Comparison of ENCODE assay signal across 2 cellular contexts in the genomic region with DNA sequence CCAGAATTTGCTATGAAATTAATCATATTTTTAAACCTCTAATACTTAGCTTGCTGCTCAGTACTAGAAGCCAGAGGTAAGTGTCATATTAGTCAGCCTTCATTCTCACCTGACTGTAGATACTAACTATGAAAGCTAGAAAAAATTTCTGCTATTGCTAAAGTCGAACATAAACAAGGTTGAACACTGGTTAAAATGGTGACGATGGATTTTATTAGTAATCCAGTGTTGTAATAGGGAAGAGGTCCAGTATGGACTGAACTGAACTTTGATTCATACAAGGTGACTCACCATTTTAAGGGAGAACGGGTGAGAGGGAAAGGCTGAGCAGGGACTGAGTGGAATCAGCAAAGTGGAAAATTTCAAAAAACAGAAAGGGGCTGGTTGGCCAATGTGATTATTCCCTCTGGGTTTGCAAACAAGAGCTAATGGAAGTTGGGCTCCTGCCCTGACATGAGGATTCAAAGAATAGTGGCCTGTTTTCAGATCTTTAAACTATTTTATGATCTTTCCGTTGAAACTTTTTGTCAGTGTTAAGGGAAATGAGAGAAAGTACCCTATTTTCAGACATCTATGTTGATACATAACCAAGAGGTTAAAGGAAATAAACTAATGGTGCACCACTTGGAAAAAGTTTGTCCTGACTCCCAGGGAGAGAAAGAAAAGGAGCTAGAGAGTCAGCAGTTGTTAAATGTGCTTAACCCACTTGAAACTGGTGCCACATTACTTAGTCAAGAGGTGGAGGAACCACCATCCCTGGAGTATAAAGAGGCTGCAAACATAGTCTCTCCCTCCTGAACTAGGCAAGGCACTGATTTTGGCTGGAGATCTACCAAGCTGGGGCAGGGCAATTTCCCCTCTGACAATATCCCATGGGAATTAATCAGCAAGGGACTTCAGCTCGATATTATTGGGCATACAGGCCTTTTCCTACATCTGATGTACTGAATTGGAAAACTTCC.
TF ChIP-seq lines count a peak whose summit lies in the region.

No MANE protein-coding gene starts in this region.

TF ChIP-seq in IMR-90, 13 proteins besides CTCF, POLR2A, EP300 and RAD21:
- TF ChIP-seq RCOR1 (IDR thresholded peaks at IDR 0.05; ENCODE audit: insufficient replicate concordance, low read length) (no peak), BHLHE40 (IDR thresholded peaks at IDR 0.05; ENCODE audit: low read depth, low read length) (peak; percentile 86), ELK1 (IDR thresholded peaks at IDR 0.05; ENCODE audit: borderline replicate concordance, low read depth, low read length) (no peak), NFE2L2 (IDR thresholded peaks at IDR 0.05; ENCODE audit: low read depth, low read length) (peak; percentile 62; the same call in 1 of the 2 replicates), SMC3 (IDR thresholded peaks at IDR 0.05; ENCODE audit: low read depth, low read length) (no peak), FOS (IDR thresholded peaks at IDR 0.05; ENCODE audit: low read depth, low read length) (peak; percentile 97), CEBPB (IDR thresholded peaks at IDR 0.05; ENCODE audit: low read depth, low read length) (peak; percentile 92), MAFK (IDR thresholded peaks at IDR 0.05; ENCODE audit: low read depth, low read length) (peak; percentile 29; the same call in 1 of the 2 replicates), MAZ (IDR thresholded peaks at IDR 0.05; ENCODE audit: borderline replicate concordance, low read depth, low read length) (no peak)
- TF ChIP-seq, protein P1, sequence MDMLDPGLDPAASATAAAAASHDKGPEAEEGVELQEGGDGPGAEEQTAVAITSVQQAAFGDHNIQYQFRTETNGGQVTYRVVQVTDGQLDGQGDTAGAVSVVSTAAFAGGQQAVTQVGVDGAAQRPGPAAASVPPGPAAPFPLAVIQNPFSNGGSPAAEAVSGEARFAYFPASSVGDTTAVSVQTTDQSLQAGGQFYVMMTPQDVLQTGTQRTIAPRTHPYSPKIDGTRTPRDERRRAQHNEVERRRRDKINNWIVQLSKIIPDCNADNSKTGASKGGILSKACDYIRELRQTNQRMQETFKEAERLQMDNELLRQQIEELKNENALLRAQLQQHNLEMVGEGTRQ (IDR thresholded peaks at IDR 0.05; ENCODE audit: low read depth, low read length), result no peak

TF ChIP-seq in HEK293T, 16 proteins besides CTCF, POLR2A, EP300 and RAD21:
- TF ChIP-seq ZNF384 (IDR thresholded peaks at IDR 0.05) (no peak), ELF4 (IDR thresholded peaks at IDR 0.05) (no peak), TARDBP (IDR thresholded peaks at IDR 0.05) (no peak), NFRKB (IDR thresholded peaks at IDR 0.05) (no peak), SP1 (IDR thresholded peaks at IDR 0.05) (no peak), PKNOX1 (IDR thresholded peaks at IDR 0.05) (no peak)
